ENCODE assay signal across 18 cellular contexts in genomic region chr1:29991025-29991424, GRCh38.
DNase-seq lines count a peak whose midpoint lies in the region; ATAC-seq and TF ChIP-seq lines count a peak whose summit lies in the region.
"Had no signal": no experiment of that assay in that cellular context is flagged by ENCODE, and none has a peak within 500 bp of the region (broad histone marks: within the 10 kb centered on the region; RNA-seq: fewer than 3 reads in every experiment).

No MANE protein-coding gene starts in this region.

- peaks cover 6 to 37% (median 18%) of the 10 kb centered on the region in 7 donors for H3K9me3 Mint-ChIP-seq in CD14-positive monocyte

- H3K9me3 ChIP-seq in hepatocyte (ENCODE audit: low read depth), result no peaks in the 10 kb centered on the region
- peaks cover 10% of the 10 kb centered on the region for H3K9me3 ChIP-seq in mucosa of descending colon
- H3K9me3 ChIP-seq: uterus had no signal

- H2AFZ ChIP-seq in hepatocyte, result no peak overlapping the region

- peak; percentile 77 for DNase-seq in ELF-1 (ENCODE audit: low read depth, low spot score)
- DNase-seq in RPMI7951 (ENCODE audit: low read depth), result peak; percentile 40
- DNase-seq in hepatocyte (ENCODE audit: low spot score), result peak; percentile 26
- DNase-seq in mucosa of descending colon, result peak; percentile 31 to 61 (median 50)
- no peak for DNase-seq in CD14-positive monocyte (ENCODE audit: low spot score)
- no peak for DNase-seq in stimulated activated CD4-positive, alpha-beta T cell treated with anti-CD3 and anti-CD28 coated beads, Interleukin-4, amount 100 ng/mL, for 4 hours
- no peak for DNase-seq in NK-92 (lab: John Stamatoyannopoulos, UW; ENCODE audit: unreplicated experiment)
- DNase-seq: activated CD4-positive, alpha-beta T cell treated with anti-CD3 and anti-CD28 coated beads for 4 hours; CD8-positive, alpha-beta memory T cell; cerebellar nuclear complex; DND-41; MM.1S; NCI-H187; NCI-H226; SIG-M5; stimulated activated naive CD8-positive, alpha-beta T cell treated with anti-CD3 and anti-CD28 coated beads, Interleukin-15, amount 100 ng/mL, for 72 hours; uterus had no signal

- H3K27ac Mint-ChIP-seq in CD14-positive monocyte, result no peak overlapping the region
- H3K27ac Mint-ChIP-seq: CD8-positive, alpha-beta memory T cell; stimulated activated naive CD8-positive, alpha-beta T cell treated with anti-CD3 and anti-CD28 coated beads, Interleukin-15, amount 100 ng/mL, for 72 hours had no signal

- ATAC-seq in mucosa of descending colon (peak; percentile 80), GM19035 (IDR thresholded peaks at IDR 0.05; ENCODE audit: unreplicated experiment) (no peak)
- ATAC-seq: stimulated activated naive CD8-positive, alpha-beta T cell treated with anti-CD3 and anti-CD28 coated beads, Interleukin-15, amount 100 ng/mL, for 72 hours had no signal

- H3K79me2 ChIP-seq in hepatocyte, result no peaks in the 10 kb centered on the region

- no peaks in the 10 kb centered on the region for H3K9me2 ChIP-seq in hepatocyte (replicated peaks; ENCODE audit: insufficient read depth)

- intact Hi-C loops in mucosa of descending colon (cut with DNase I, micrococcal nuclease), result no loop called here
- intact Hi-C loops in CD14-positive monocyte (cut with micrococcal nuclease), result no loop called here

- no peak overlapping the region for H3K4me3 ChIP-seq in hepatocyte
- H3K4me3 ChIP-seq in mucosa of descending colon, result no peak overlapping the region
- H3K4me3 ChIP-seq: uterus had no signal

- no peak overlapping the region for H3K4me3 Mint-ChIP-seq in CD14-positive monocyte
- H3K4me3 Mint-ChIP-seq: CD8-positive, alpha-beta memory T cell; stimulated activated naive CD8-positive, alpha-beta T cell treated with anti-CD3 and anti-CD28 coated beads, Interleukin-15, amount 100 ng/mL, for 72 hours had no signal

- peaks cover 8 to 10% (median 10%) of the 10 kb centered on the region in 3 donors for H3K27me3 Mint-ChIP-seq in CD14-positive monocyte (ENCODE audit: low read depth in 3 of 3)

- H3K4me1 ChIP-seq in hepatocyte (ENCODE audit: insufficient read depth) (no peaks in the 10 kb centered on the region), mucosa of descending colon (ENCODE audit: low read depth) (no peaks in the 10 kb centered on the region)
- H3K4me1 ChIP-seq: uterus had no signal

- H3K4me1 Mint-ChIP-seq in CD14-positive monocyte, result peaks cover 8% of the 10 kb centered on the region
- H3K4me1 Mint-ChIP-seq: CD8-positive, alpha-beta memory T cell; stimulated activated naive CD8-positive, alpha-beta T cell treated with anti-CD3 and anti-CD28 coated beads, Interleukin-15, amount 100 ng/mL, for 72 hours had no signal

- H3K27me3 ChIP-seq in hepatocyte, result no peaks in the 10 kb centered on the region
- H3K27me3 ChIP-seq: uterus had no signal

- H3K36me3 Mint-ChIP-seq in CD14-positive monocyte, result no peaks in the 10 kb centered on the region

- 60% methylated on average over 15 of the region's 15 CpGs for WGBS in hepatocyte (ENCODE audit: low lambda C conversion rate, missing lambda C conversion rate)

- TF ChIP-seq CTCF in hepatocyte (IDR thresholded peaks at IDR 0.05; ENCODE audit: poor library complexity) (no peak), mucosa of descending colon (IDR thresholded peaks at IDR 0.05) (no peak), CD14-positive monocyte (IDR thresholded peaks at IDR 0.05) (no peak)

- no peak overlapping the region for H3K4me2 ChIP-seq in hepatocyte

- H4K20me1 ChIP-seq in hepatocyte (ENCODE audit: insufficient read depth, poor library complexity, severe bottlenecking), result no peaks in the 10 kb centered on the region

- no peak overlapping the region for H3K27ac ChIP-seq in hepatocyte
- H3K27ac ChIP-seq: uterus had no signal

- no peaks in the 10 kb centered on the region for H3K36me3 ChIP-seq in hepatocyte (replicated peaks; ENCODE audit: insufficient read depth, low read depth)
- H3K36me3 ChIP-seq in mucosa of descending colon (ENCODE audit: low read depth), result no peaks in the 10 kb centered on the region
- H3K36me3 ChIP-seq: uterus had no signal

Comparison
In these comparisons a context has a peak if more than half of its experiments do, and no peak if none do; other contexts are left out.
1. DNase-seq: peak in ELF-1 (single experiment), RPMI7951 (single experiment), hepatocyte (single experiment) and mucosa of descending colon (3 of 3); none in CD14-positive monocyte (single experiment), stimulated activated CD4-positive, alpha-beta T cell treated with anti-CD3 and anti-CD28 coated beads, Interleukin-4, amount 100 ng/mL, for 4 hours (0 of 2) and NK-92 (single experiment).